Comparison of ENCODE assay signal across 10 cellular contexts in genomic region chr13:114115796-114116195, GRCh38. TPM values are rescaled to one million over a fixed set of nuclear protein-coding genes. Genes with fewer than 3 reads are reported as not detected.
A peak's percentile ranks its signal among the peaks of the same experiment; 100 is the strongest.
DNase-seq lines count a peak whose midpoint lies in the region; ATAC-seq, FAIRE-seq and TF ChIP-seq lines count a peak whose summit lies in the region.
"Had no signal": no experiment of that assay in that cellular context is flagged by ENCODE, and none has a peak within 500 bp of the region (broad histone marks: within the 10 kb centered on the region; RNA-seq: fewer than 3 reads in every experiment).

No MANE protein-coding gene starts in this region.

- peaks cover 36% of the 10 kb centered on the region for H3K4me1 Mint-ChIP-seq in T-helper 1 cell treated with Interleukin-12 subunit alpha and Interleukin-12 subunit beta and Interleukin-4 antibody, amounts not matched to agents 30 μg/mL and 1 μg/mL, for 36 hours (ENCODE audit: low read depth)

- no peak for TF ChIP-seq POLR2A in spleen (IDR thresholded peaks at IDR 0.05)

- WGBS in spleen, 5 donors = 89 to 93% (median 90%) methylated on average over 13 of the region's 13 CpGs

- TF ChIP-seq CTCF in kidney (IDR thresholded peaks at IDR 0.05; ENCODE audit: borderline replicate concordance, extremely low read depth, insufficient read depth) (no peak), spleen (IDR thresholded peaks at IDR 0.05 in 8 of 11, conservative IDR thresholded peaks at IDR 0.05 in 3 of 11) (no peak), BE2C (IDR thresholded peaks at IDR 0.05; ENCODE audit: low read depth, low read length) (no peak)

- H3K9me3 Mint-ChIP-seq in T-helper 1 cell treated with Interleukin-12 subunit alpha and Interleukin-12 subunit beta and Interleukin-4 antibody, amounts not matched to agents 30 μg/mL and 1 μg/mL, for 36 hours = no peaks in the 10 kb centered on the region

- H3K4me1 ChIP-seq in kidney (ENCODE audit: control insufficient read depth in 1 of 2, insufficient read depth in 1 of 2, low read depth in 1 of 2, low read length in 2 of 2) (peaks cover 15 to 19% of the 10 kb centered on the region in 2 donors), spleen (peaks cover 14 to 72% (median 48%) of the 10 kb centered on the region in 6 donors), BE2C (peaks cover 14% of the 10 kb centered on the region)

- no peaks in the 10 kb centered on the region for H3K36me3 ChIP-seq in kidney (ENCODE audit: control insufficient read depth in 1 of 2, insufficient read depth in 2 of 2, low read length in 2 of 2)
- H3K36me3 ChIP-seq in spleen = peaks cover 0 to 27% (median 0%) of the 10 kb centered on the region in 6 donors
- no peaks in the 10 kb centered on the region; the same call in 1 of the 2 replicates for H3K36me3 ChIP-seq in BE2C

- no peak for FAIRE-seq in kidney (lab: Jason Lieb, UNC)

- peak overlapping the region; percentile 26 for H3K27ac Mint-ChIP-seq in T-helper 1 cell treated with Interleukin-12 subunit alpha and Interleukin-12 subunit beta and Interleukin-4 antibody, amounts not matched to agents 30 μg/mL and 1 μg/mL, for 36 hours

- no peak overlapping the region for H3K4me3 ChIP-seq in kidney (ENCODE audit: low read length in 2 of 2)
- no peak overlapping the region for H3K4me3 ChIP-seq in spleen
- H3K4me3 ChIP-seq in BE2C (ENCODE audit: low read depth, low read length) = no peak overlapping the region
- H3K4me3 ChIP-seq: SK-N-MC had no signal

- H3K4me3 Mint-ChIP-seq in T-helper 1 cell treated with Interleukin-12 subunit alpha and Interleukin-12 subunit beta and Interleukin-4 antibody, amounts not matched to agents 30 μg/mL and 1 μg/mL, for 36 hours = no peak overlapping the region

- peak; percentile 12 for ATAC-seq in GM21619 (IDR thresholded peaks at IDR 0.05; ENCODE audit: unreplicated experiment)
- ATAC-seq: esophagus mucosa had no signal

- no peaks in the 10 kb centered on the region for H3K27me3 Mint-ChIP-seq in T-helper 1 cell treated with Interleukin-12 subunit alpha and Interleukin-12 subunit beta and Interleukin-4 antibody, amounts not matched to agents 30 μg/mL and 1 μg/mL, for 36 hours (ENCODE audit: low read depth)

- peak overlapping the region in 1 of 2 donors; percentile 23 for H3K27ac ChIP-seq in kidney (ENCODE audit: low read depth in 2 of 2, low read length in 2 of 2)
- H3K27ac ChIP-seq in spleen = peak overlapping the region in 6 of 8 donors; percentile 51 to 75 (median 59)
- H3K27ac ChIP-seq: SK-N-MC had no signal

- no peak overlapping the region for H3K9ac ChIP-seq in kidney (ENCODE audit: low read length in 2 of 2)

- peak; percentile 72 for DNase-seq in kidney
- DNase-seq in spleen = peak; percentile 69
- no peak for DNase-seq in BE2C
- no peak for DNase-seq in NCI-H1105 (lab: John Stamatoyannopoulos, UW)
- DNase-seq in ACHN = no peak
- DNase-seq: NCI-H2171 treated with DMSO at 0.1 percent for 48 hours had no signal

- H3K36me3 Mint-ChIP-seq in T-helper 1 cell treated with Interleukin-12 subunit alpha and Interleukin-12 subunit beta and Interleukin-4 antibody, amounts not matched to agents 30 μg/mL and 1 μg/mL, for 36 hours (ENCODE audit: low read depth) = peaks cover 30% of the 10 kb centered on the region

- in situ Hi-C loops in ACHN (cut with HindIII; ENCODE audit: low pct_ligation_motif_present, low pct_unique_long_range_greater_than_20kb, low sequenced_read_pairs) = no loop called here

- intact Hi-C loops in kidney (cut with DNase I) = no loop called here
- intact Hi-C loops in spleen (cut with DNase I; ENCODE audit: low total_unique reads) = no loop called here

- no peaks in the 10 kb centered on the region for H3K9me3 ChIP-seq in kidney (ENCODE audit: control insufficient read depth in 1 of 2, low read length in 2 of 2)
- no peaks in the 10 kb centered on the region for H3K9me3 ChIP-seq in spleen
- H3K9me3 ChIP-seq in BE2C = no peaks in the 10 kb centered on the region

- no peaks in the 10 kb centered on the region for H3K27me3 ChIP-seq in spleen (replicated peaks in 1 of 7)
- no peaks in the 10 kb centered on the region for H3K27me3 ChIP-seq in BE2C

RNA-seq across cellular contexts. Expression of gene RASA3, which starts 16.6 kb away (rescaled TPM):
- total RNA-seq in kidney (28.8 TPM), spleen (10 to 100 TPM; 35.9 to 52.8 (median 52.0) TPM)
- polyA plus RNA-seq in kidney (ENCODE audit: insufficient read depth, low read depth, low replicate concordance) (4.2 TPM), spleen (10 to 100 TPM; 11.7 to 17.2 (median 12.1) TPM)
- polyA plus RNA-seq in BE2C (2012; ENCODE audit: insufficient read depth, insufficient read length, low read depth) = 5.1 TPM

Comparison
In these comparisons a context has a peak if more than half of its experiments do, and no peak if none do; other contexts are left out.
1. DNase-seq: peak in kidney (single experiment) and spleen (single experiment); none in BE2C (single experiment), NCI-H1105 (single experiment) and ACHN (single experiment).